10 cellular contexts compared by ENCODE assay signal in the genomic region with DNA sequence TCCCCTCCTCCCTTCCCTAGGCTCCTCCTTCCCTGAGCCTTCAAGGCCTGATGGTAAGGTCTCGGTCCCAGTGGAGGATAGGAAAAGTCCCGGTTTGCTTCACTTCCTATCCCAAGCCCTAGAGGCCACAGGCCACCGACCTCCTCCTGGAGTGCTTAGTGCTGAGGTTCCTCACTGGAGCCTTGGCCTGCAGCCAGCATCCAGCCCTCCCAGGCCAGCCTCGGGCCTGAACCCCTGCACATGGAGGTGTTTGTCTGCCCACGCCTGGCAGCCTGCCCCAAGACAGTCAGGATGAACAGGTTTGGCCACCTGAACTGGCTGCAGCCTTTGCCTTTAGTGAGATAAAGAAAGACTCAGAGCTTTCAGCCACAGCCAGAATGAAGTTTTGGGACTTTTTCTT. TPM values are rescaled to one million over a fixed set of nuclear protein-coding genes. Genes with fewer than 3 reads are reported as not detected.
DNase-seq lines count a peak whose midpoint lies in the region; ATAC-seq and TF ChIP-seq lines count a peak whose summit lies in the region.
"Had no signal": no experiment of that assay in that cellular context is flagged by ENCODE, and none has a peak within 500 bp of the region (broad histone marks: within the 10 kb centered on the region; RNA-seq: fewer than 3 reads in every experiment).

No MANE protein-coding gene starts in this region.

- H3K36me3 ChIP-seq in HEK293 (ENCODE audit: control insufficient read depth in 2 of 2, insufficient read depth in 1 of 2, low read length in 2 of 2) = no peaks in the 10 kb centered on the region

- POLR2A ChIA-PET in HEK293 (lab: Yijun Ruan, JAX) = no interaction called here

- CTCF ChIA-PET in HEK293 (lab: Yijun Ruan, JAX) = interaction anchor here (0.7 to 8.0 kb wide), 7 partner anchors 24 to 110 kb away, joined by 3 to 62 read pairs (median 14); partner anchors contain the start of gene KRT80

- H3K4me3 ChIP-seq in HEK293 (ENCODE audit: low read depth, low read length) (no peak overlapping the region), right cardiac atrium (ENCODE audit: low read length) (no peak overlapping the region), skin epidermis (no peak overlapping the region)

- no peaks in the 10 kb centered on the region for H3K9me3 ChIP-seq in HEK293 (ENCODE audit: control insufficient read depth, insufficient read depth, low read depth, low read length)
- no peaks in the 10 kb centered on the region for H3K9me3 ChIP-seq in right cardiac atrium (ENCODE audit: control insufficient read depth, low read length)

- intact Hi-C loops in right cardiac atrium (cut with DNase I) = no loop called here

- DNase-seq in RPMI8226 (peak; percentile 91), right cardiac atrium (peak; percentile 38 to 85 (median 78)), NCI-H2227 (lab: John Stamatoyannopoulos, UW; ENCODE audit: unreplicated experiment) (no peak), cortex of kidney (lab: John Stamatoyannopoulos, UW) (no peak)
- DNase-seq: activated CD4-positive, alpha-beta memory T cell treated with anti-CD3 and anti-CD28 coated beads for 36 hours; MM.1S had no signal

- H3K4me1 ChIP-seq in HEK293 (ENCODE audit: control insufficient read depth, insufficient read depth, low read length) (no peaks in the 10 kb centered on the region; the same call in 1 of the 2 replicates), right cardiac atrium (ENCODE audit: control insufficient read depth, insufficient read depth, low read length) (no peaks in the 10 kb centered on the region)

- 29% methylated on average over 5 of the region's 5 CpGs for WGBS in right cardiac atrium

- no peak overlapping the region for H3K27ac ChIP-seq in HEK293 (ENCODE audit: extremely low read depth, low read depth, low read length)
- H3K27ac ChIP-seq in right cardiac atrium (ENCODE audit: low read length) = no peak overlapping the region
- H3K27ac ChIP-seq in skin epidermis = peak overlapping the region in 14 of 21 experiments; percentile 9 to 76 (median 41)

- peak; percentile 44 to 69 for ATAC-seq in right cardiac atrium
- ATAC-seq in GM21717 (IDR thresholded peaks at IDR 0.05; ENCODE audit: unreplicated experiment) = no peak
- ATAC-seq in HG02885 (IDR thresholded peaks at IDR 0.05; ENCODE audit: poor library complexity, unreplicated experiment) = no peak

- H3K27me3 ChIP-seq in right cardiac atrium (ENCODE audit: control insufficient read depth, insufficient read depth) = no peaks in the 10 kb centered on the region

- no peak for TF ChIP-seq CTCF in HEK293 (tag by site-specific recombination; IDR thresholded peaks at IDR 0.05)

TF ChIP-seq in HEK293, 187 proteins besides CTCF, POLR2A, EP300 and RAD21:
- TF ChIP-seq ZFHX2 (tag by site-specific recombination; conservative IDR thresholded peaks at IDR 0.05) (peak; percentile 73), ZIC2 (tag by site-specific recombination; IDR thresholded peaks at IDR 0.05) (peak; percentile 8; the same call in 1 of the 2 replicates), EGR2 (tag by site-specific recombination; IDR thresholded peaks at IDR 0.05; ENCODE audit: low read depth) (peak; percentile 59), ZBTB7A (tag by site-specific recombination; IDR thresholded peaks at IDR 0.05; ENCODE audit: low read depth) (no peak), ZNF341 (tag by site-specific recombination; IDR thresholded peaks at IDR 0.05; ENCODE audit: low read depth) (no peak), ZNF776 (tag by site-specific recombination; IDR thresholded peaks at IDR 0.05; ENCODE audit: borderline replicate concordance) (no peak)
- TF ChIP-seq, protein P1, sequence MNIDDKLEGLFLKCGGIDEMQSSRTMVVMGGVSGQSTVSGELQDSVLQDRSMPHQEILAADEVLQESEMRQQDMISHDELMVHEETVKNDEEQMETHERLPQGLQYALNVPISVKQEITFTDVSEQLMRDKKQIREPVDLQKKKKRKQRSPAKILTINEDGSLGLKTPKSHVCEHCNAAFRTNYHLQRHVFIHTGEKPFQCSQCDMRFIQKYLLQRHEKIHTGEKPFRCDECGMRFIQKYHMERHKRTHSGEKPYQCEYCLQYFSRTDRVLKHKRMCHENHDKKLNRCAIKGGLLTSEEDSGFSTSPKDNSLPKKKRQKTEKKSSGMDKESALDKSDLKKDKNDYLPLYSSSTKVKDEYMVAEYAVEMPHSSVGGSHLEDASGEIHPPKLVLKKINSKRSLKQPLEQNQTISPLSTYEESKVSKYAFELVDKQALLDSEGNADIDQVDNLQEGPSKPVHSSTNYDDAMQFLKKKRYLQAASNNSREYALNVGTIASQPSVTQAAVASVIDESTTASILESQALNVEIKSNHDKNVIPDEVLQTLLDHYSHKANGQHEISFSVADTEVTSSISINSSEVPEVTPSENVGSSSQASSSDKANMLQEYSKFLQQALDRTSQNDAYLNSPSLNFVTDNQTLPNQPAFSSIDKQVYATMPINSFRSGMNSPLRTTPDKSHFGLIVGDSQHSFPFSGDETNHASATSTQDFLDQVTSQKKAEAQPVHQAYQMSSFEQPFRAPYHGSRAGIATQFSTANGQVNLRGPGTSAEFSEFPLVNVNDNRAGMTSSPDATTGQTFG (tag by site-specific recombination; IDR thresholded peaks at IDR 0.05; ENCODE audit: borderline replicate concordance) = no peak

RNA-seq across cellular contexts. Expression of gene KRT7, which starts 15.8 kb away (rescaled TPM):
- 1 to 10 TPM in 2 of 4 donors, under 1 TPM in 1, not detected in 1; 0.94 to 3.0 (median 1.1) TPM for total RNA-seq in right cardiac atrium
- 0.16 TPM for polyA plus RNA-seq in right cardiac atrium

RNA-seq across cellular contexts. Expression of gene KRT80, which starts 25.4 kb away (rescaled TPM):
- total RNA-seq in right cardiac atrium = under 1 TPM in 1 of 4 donors, not detected in 3; 0.06 TPM
- polyA plus RNA-seq in right cardiac atrium = 0.05 TPM
- total RNA-seq: activated CD4-positive, alpha-beta memory T cell treated with anti-CD3 and anti-CD28 coated beads for 36 hours had no signal

RNA-seq across cellular contexts. Expression of gene KRT86, which starts 57.2 kb away (rescaled TPM):
- not detected for total RNA-seq in right cardiac atrium
- polyA plus RNA-seq in right cardiac atrium = not detected

Comparison
In these comparisons a context has a peak if more than half of its experiments do, and no peak if none do; other contexts are left out.
1. H3K27ac ChIP-seq: peak in skin epidermis (14 of 21); none in HEK293 (single experiment) and right cardiac atrium (single experiment).
2. DNase-seq: peak in RPMI8226 (single experiment) and right cardiac atrium (3 of 3); none in NCI-H2227 (single experiment) and cortex of kidney (single experiment).
3. ATAC-seq: peak in right cardiac atrium (2 of 2); none in GM21717 (single experiment) and HG02885 (single experiment).